Comparison of ENCODE assay signal across 27 cellular contexts in the genomic region with DNA sequence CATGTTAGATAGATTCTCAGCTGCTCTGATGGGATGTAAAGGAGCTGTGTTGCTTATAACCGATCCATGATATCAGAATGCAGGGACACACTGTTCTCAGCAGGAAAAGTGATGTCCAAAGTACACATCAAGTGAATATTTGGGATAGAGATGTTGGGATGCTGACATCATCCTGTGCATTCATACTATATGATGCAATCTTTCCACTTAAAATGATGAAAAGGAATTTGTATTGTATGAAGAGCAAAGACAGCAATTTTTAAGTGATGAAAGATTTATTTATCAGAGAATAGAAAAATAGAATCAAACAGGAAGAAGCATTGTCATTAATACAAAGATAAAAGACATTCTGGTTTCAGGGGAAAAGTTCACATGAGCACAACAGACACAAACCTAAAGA.
A peak's percentile ranks its signal among the peaks of the same experiment; 100 is the strongest.
DNase-seq lines count a peak whose midpoint lies in the region; ATAC-seq and TF ChIP-seq lines count a peak whose summit lies in the region.
"Had no signal": no experiment of that assay in that cellular context is flagged by ENCODE, and none has a peak within 500 bp of the region (broad histone marks: within the 10 kb centered on the region; RNA-seq: fewer than 3 reads in every experiment).

No MANE protein-coding gene starts in this region.

- CTCF ChIA-PET in activated CD8-positive, alpha-beta T cell treated with anti-CD3 and anti-CD28 coated beads, Interleukin-2, amount 10 ng/mL, durations not matched to agents 7 days and 5 days (lab: Charles Lee): no interaction called here

- no peak for ATAC-seq in HG02885 (IDR thresholded peaks at IDR 0.05; ENCODE audit: poor library complexity, unreplicated experiment)
- ATAC-seq in activated CD8-positive, alpha-beta T cell treated with anti-CD3 and anti-CD28 coated beads, Interleukin-2, amount 10 ng/mL, durations not matched to agents 7 days and 5 days: no peak
- ATAC-seq: activated T-cell treated with anti-CD3 and anti-CD28 coated beads, Interleukin-2, amount 50 U/mL, for 72 hours; GM23338; mucosa of descending colon; natural killer cell treated with Interleukin-12 subunit alpha and Interleukin-12 subunit beta and Interleukin-15 and Interleukin-18, amount 100 ng/mL, for 72 hours; WTC11 had no signal

- POLR2A ChIA-PET in activated CD8-positive, alpha-beta T cell treated with anti-CD3 and anti-CD28 coated beads, Interleukin-2, amount 10 ng/mL, durations not matched to agents 7 days and 5 days (lab: Charles Lee): no interaction called here

- H3K27ac ChIP-seq in GM23248 (no peak overlapping the region), esophagus muscularis mucosa (replicated peaks in 1 of 4) (no peak overlapping the region)
- H3K27ac ChIP-seq: cardiac muscle cell had no signal

- no peak for TF ChIP-seq CTCF in esophagus muscularis mucosa (IDR thresholded peaks at IDR 0.05)

- intact Hi-C loops in esophagus muscularis mucosa (cut with DNase I): no loop called here

- peaks cover 9% of the 10 kb centered on the region for H3K4me1 Mint-ChIP-seq in activated CD8-positive, alpha-beta T cell treated with anti-CD3 and anti-CD28 coated beads, Interleukin-2, amount 10 ng/mL, durations not matched to agents 7 days and 5 days (ENCODE audit: low read depth)

- no peak overlapping the region for H2AFZ ChIP-seq in GM23248
- H2AFZ ChIP-seq: GM23338 had no signal

- TF ChIP-seq EP300 in esophagus muscularis mucosa (IDR thresholded peaks at IDR 0.05): no peak

- no peak overlapping the region for H3K9ac ChIP-seq in GM23248

- H3K36me3 ChIP-seq in GM23248 (ENCODE audit: low read depth) (no peaks in the 10 kb centered on the region), esophagus muscularis mucosa (peaks cover 0 to 40% (median 0%) of the 10 kb centered on the region in 4 donors)
- H3K36me3 ChIP-seq: cardiac muscle cell, thyroid gland had no signal

- H3K4me3 ChIP-seq in GM23248 (no peak overlapping the region), esophagus muscularis mucosa (no peak overlapping the region), skeletal muscle cell (ENCODE audit: low read depth, low read length) (no peak overlapping the region)
- H3K4me3 ChIP-seq: cardiac muscle cell, GM23338, mucosa of descending colon, thyroid gland had no signal

- 0 out of 2 replicates have a peak, but pooled peaks cover 7% of the 10 kb centered on the region for H3K4me1 ChIP-seq in GM23248 (ENCODE audit: insufficient read depth)
- peaks cover 0 to 8% (median 0%) of the 10 kb centered on the region in 4 donors for H3K4me1 ChIP-seq in esophagus muscularis mucosa
- H3K4me1 ChIP-seq: thyroid gland had no signal

- no peak overlapping the region for H3K4me2 ChIP-seq in GM23248 (ENCODE audit: unreplicated experiment)
- H3K4me2 ChIP-seq: GM23338 had no signal

- no peaks in the 10 kb centered on the region for H3K9me2 ChIP-seq in GM23248 (ENCODE audit: insufficient read depth)

- no peaks in the 10 kb centered on the region for H3K9me3 Mint-ChIP-seq in activated CD8-positive, alpha-beta T cell treated with anti-CD3 and anti-CD28 coated beads, Interleukin-2, amount 10 ng/mL, durations not matched to agents 7 days and 5 days (ENCODE audit: insufficient read depth)
- H3K9me3 Mint-ChIP-seq: activated T-cell treated with anti-CD3 and anti-CD28 coated beads, Interleukin-2, amount 50 U/mL, for 72 hours; CD14-positive monocyte; dendritic cell treated with granulocyte-macrophage colony-stimulating factor and Interleukin-4, amounts not matched to agents 40 ng/mL and 50 ng/mL, for 4 days; GM23338; HFFc6; natural killer cell treated with Interleukin-12 subunit alpha and Interleukin-12 subunit beta and Interleukin-15 and Interleukin-18, amount 100 ng/mL, for 72 hours; stimulated activated naive CD8-positive, alpha-beta T cell treated with anti-CD3 and anti-CD28 coated beads, Interleukin-15, Interleukin-2, amounts not matched to agents 100 ng/mL and 50 ng/mL, for 24 hours had no signal

- H4K20me1 ChIP-seq in GM23248 (ENCODE audit: insufficient read depth): no peaks in the 10 kb centered on the region

- H3K27me3 ChIP-seq in GM23248 (replicated peaks; ENCODE audit: insufficient read depth): no peaks in the 10 kb centered on the region
- peaks cover 0 to 16% (median 0%) of the 10 kb centered on the region in 4 donors for H3K27me3 ChIP-seq in esophagus muscularis mucosa
- H3K27me3 ChIP-seq: cardiac muscle cell, thyroid gland had no signal

- no peak overlapping the region for H3K4me3 Mint-ChIP-seq in activated CD8-positive, alpha-beta T cell treated with anti-CD3 and anti-CD28 coated beads, Interleukin-2, amount 10 ng/mL, durations not matched to agents 7 days and 5 days
- H3K4me3 Mint-ChIP-seq: activated T-cell treated with anti-CD3 and anti-CD28 coated beads, Interleukin-2, amount 50 U/mL, for 72 hours; dendritic cell treated with granulocyte-macrophage colony-stimulating factor and Interleukin-4, amounts not matched to agents 40 ng/mL and 50 ng/mL, for 4 days; GM23338; HFFc6; IgD-negative memory B cell; natural killer cell treated with Interleukin-12 subunit alpha and Interleukin-12 subunit beta and Interleukin-15 and Interleukin-18, amount 100 ng/mL, for 72 hours; stimulated activated naive CD8-positive, alpha-beta T cell treated with anti-CD3 and anti-CD28 coated beads, Interleukin-15, Interleukin-2, amounts not matched to agents 100 ng/mL and 50 ng/mL, for 24 hours; WTC11 had no signal

- H3K9me3 ChIP-seq in GM23248 (ENCODE audit: low read depth) (no peaks in the 10 kb centered on the region), esophagus muscularis mucosa (no peaks in the 10 kb centered on the region)
- H3K9me3 ChIP-seq: mucosa of descending colon, thyroid gland had no signal

- peaks cover 13% of the 10 kb centered on the region for H3K27me3 Mint-ChIP-seq in activated CD8-positive, alpha-beta T cell treated with anti-CD3 and anti-CD28 coated beads, Interleukin-2, amount 10 ng/mL, durations not matched to agents 7 days and 5 days (ENCODE audit: low read depth)

- peaks cover 4% of the 10 kb centered on the region; the same call in 1 of the 2 replicates for H3F3A ChIP-seq in GM23248 (ENCODE audit: insufficient read depth)

- no peaks in the 10 kb centered on the region for H3K36me3 Mint-ChIP-seq in activated CD8-positive, alpha-beta T cell treated with anti-CD3 and anti-CD28 coated beads, Interleukin-2, amount 10 ng/mL, durations not matched to agents 7 days and 5 days (ENCODE audit: low read depth)
- H3K36me3 Mint-ChIP-seq: IgD-negative memory B cell; natural killer cell treated with Interleukin-12 subunit alpha and Interleukin-12 subunit beta and Interleukin-15 and Interleukin-18, amount 100 ng/mL, for 72 hours had no signal

- 71 to 100% methylated on average over 1 of the region's 1 CpG for WGBS in GM23248 (ENCODE audit: low coverage in 1 of 2, low lambda C conversion rate in 2 of 2, missing lambda C conversion rate in 2 of 2), 2 experiments
- WGBS in esophagus muscularis mucosa: 100% methylated on average over 1 of the region's 1 CpG

- TF ChIP-seq POLR2A in esophagus muscularis mucosa (IDR thresholded peaks at IDR 0.05; ENCODE audit: low read depth): no peak

- peak; percentile 49 for DNase-seq in GM23248
- DNase-seq in amniotic epithelial cell (ENCODE audit: low read depth): peak; percentile 21
- peak; percentile 3 for DNase-seq in esophagus muscularis mucosa (ENCODE audit: extremely low spot score)
- peak; percentile 68 for DNase-seq in skeletal muscle cell (ENCODE audit: low read depth)
- no peak for DNase-seq in activated CD8-positive, alpha-beta T cell treated with anti-CD3 and anti-CD28 coated beads, Interleukin-2, amount 10 ng/mL, durations not matched to agents 7 days and 5 days
- no peak for DNase-seq in A172 (ENCODE audit: low spot score)
- DNase-seq: activated naive CD4-positive, alpha-beta T cell; activated T-cell treated with anti-CD3 and anti-CD28 coated beads, Interleukin-2, amount 50 U/mL, for 72 hours; amniotic stem cell; HFFc6; kidney; mucosa of descending colon; NCI-H1105 treated with DMSO at 0.1 percent for 48 hours; NCI-H2029; NCI-H526; Right ventricle myocardium superior; small intestine; thyroid gland had no signal

- in situ Hi-C loops in GM23248 (cut with MboI): no loop called here

- H3K79me2 ChIP-seq in GM23248 (ENCODE audit: insufficient read depth): no peaks in the 10 kb centered on the region

- H3K27ac Mint-ChIP-seq in activated CD8-positive, alpha-beta T cell treated with anti-CD3 and anti-CD28 coated beads, Interleukin-2, amount 10 ng/mL, durations not matched to agents 7 days and 5 days: no peak overlapping the region
- H3K27ac Mint-ChIP-seq: activated T-cell treated with anti-CD3 and anti-CD28 coated beads, Interleukin-2, amount 50 U/mL, for 72 hours; dendritic cell treated with granulocyte-macrophage colony-stimulating factor and Interleukin-4, amounts not matched to agents 40 ng/mL and 50 ng/mL, for 4 days; GM23338; HFFc6; IgD-negative memory B cell; natural killer cell treated with Interleukin-12 subunit alpha and Interleukin-12 subunit beta and Interleukin-15 and Interleukin-18, amount 100 ng/mL, for 72 hours; stimulated activated naive CD8-positive, alpha-beta T cell treated with anti-CD3 and anti-CD28 coated beads, Interleukin-15, Interleukin-2, amounts not matched to agents 100 ng/mL and 50 ng/mL, for 24 hours; WTC11 had no signal

Comparison
In these comparisons a context has a peak if more than half of its experiments do, and no peak if none do; other contexts are left out.
1. DNase-seq: peak in GM23248 (single experiment), amniotic epithelial cell (single experiment), esophagus muscularis mucosa (single experiment) and skeletal muscle cell (single experiment); none in activated CD8-positive, alpha-beta T cell treated with anti-CD3 and anti-CD28 coated beads, Interleukin-2, amount 10 ng/mL, durations not matched to agents 7 days and 5 days (single experiment) and A172 (single experiment).